In genomic region chr22:26357281-26357680, GRCh38 we compare ENCODE assay signal across 20 cellular contexts.
"Had no signal": no experiment of that assay in that cellular context is flagged by ENCODE, and none has a peak within 500 bp of the region (broad histone marks: within the 10 kb centered on the region; RNA-seq: fewer than 3 reads in every experiment).

No MANE protein-coding gene starts in this region.

- H3K4me3 ChIP-seq: colonic mucosa, esophagus squamous epithelium, gastrocnemius medialis, heart right ventricle, left lung, lower lobe of right lung, mucosa of descending colon had no signal

- DNase-seq: colonic mucosa; cortex of kidney; effector CD8-positive, alpha-beta T cell; effector memory CD8-positive, alpha-beta T cell; endodermal cell; erythroblast; esophagus squamous epithelium; foreskin melanocyte; gastrocnemius medialis; glutamatergic neuron; heart right ventricle; hippocampal formation; left cardiac atrium; left lung; left ventricle myocardium superior; lower lobe of right lung; mucosa of descending colon had no signal

- ATAC-seq: effector memory CD8-positive, alpha-beta T cell; gastrocnemius medialis; heart right ventricle; left cardiac atrium; left ventricle myocardium superior; mucosa of descending colon had no signal

- H3K27me3 ChIP-seq: colonic mucosa, gastrocnemius medialis had no signal

- H3K4me1 ChIP-seq: colonic mucosa, lower lobe of right lung had no signal

- H3K36me3 ChIP-seq: colonic mucosa, esophagus squamous epithelium, gastrocnemius medialis, heart right ventricle, left lung, lower lobe of right lung had no signal

- H3K27ac ChIP-seq: colonic mucosa, epithelial cell of prostate, esophagus squamous epithelium, gastrocnemius medialis, heart right ventricle, left lung, lower lobe of right lung had no signal

- H3K9me3 ChIP-seq: colonic mucosa, esophagus squamous epithelium, gastrocnemius medialis, heart right ventricle, left lung, lower lobe of right lung, mucosa of descending colon had no signal

- FAIRE-seq: endometrium, islet of Langerhans had no signal
